8 cellular contexts compared by ENCODE assay signal in the genomic region with DNA sequence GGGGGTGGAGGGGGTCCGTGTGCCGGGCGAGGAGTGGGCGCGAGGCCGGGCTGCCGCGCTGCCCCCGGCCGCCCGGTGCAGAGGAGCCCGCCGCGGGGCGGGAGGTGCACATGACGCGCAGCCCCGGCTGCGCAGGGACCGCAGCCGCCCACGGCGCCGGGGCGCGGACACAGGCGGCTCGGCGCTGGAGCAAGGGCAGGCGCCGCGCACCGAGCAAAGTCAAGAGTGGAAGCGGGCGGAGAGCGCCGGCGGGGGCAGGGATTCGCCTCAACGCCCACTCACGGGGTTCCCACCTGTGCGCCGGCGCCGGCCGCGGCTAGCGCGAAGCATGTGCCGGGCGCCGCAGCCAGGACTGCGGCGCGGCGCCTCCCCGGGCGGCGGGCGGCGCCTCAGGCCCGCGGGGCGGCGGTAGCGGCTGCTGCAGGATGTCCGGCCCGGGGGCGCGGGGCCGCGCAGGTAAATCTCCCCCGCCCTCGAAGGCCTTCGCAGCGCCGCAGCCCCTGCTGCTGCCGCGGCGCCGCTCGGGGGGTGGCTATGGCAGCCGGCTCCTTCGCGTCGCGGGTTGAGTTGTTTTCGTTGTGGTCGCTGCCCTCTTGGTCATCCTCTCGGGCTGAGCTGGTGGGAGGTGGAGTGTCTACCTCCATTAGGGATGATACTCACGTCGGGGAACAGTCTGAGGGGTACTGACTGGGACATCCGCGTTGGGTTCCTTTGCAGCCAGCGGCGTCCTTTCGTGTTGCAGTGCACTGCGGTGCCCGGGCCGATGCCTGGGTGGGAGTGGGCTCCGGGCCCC.
A peak's percentile ranks its signal among the peaks of the same experiment; 100 is the strongest.
DNase-seq lines count a peak whose midpoint lies in the region; ATAC-seq, FAIRE-seq and TF ChIP-seq lines count a peak whose summit lies in the region.

No MANE protein-coding gene starts in this region.

- DNase-seq in MG63 (peak; percentile 16), GM12878 (ENCODE audit: low read depth, low spot score) (no peak), small intestine (no peak), GM19240 (ENCODE audit: insufficient read length, low spot score) (no peak), NCI-H187 treated with DMSO at 0.1 percent for 48 hours (lab: John Stamatoyannopoulos, UW) (no peak)

- RAD21 ChIA-PET in GM12878 (lab: Charles Lee; ENCODE audit: unreplicated experiment): interaction anchor here (1.0 to 1.2 kb wide), 2 partner anchors 291 to 376 kb away, joined by 3 read pairs; no protein-coding TSS in a partner anchor

- H3K9ac ChIP-seq in GM12878 (ENCODE audit: control insufficient read depth, insufficient read depth, low read length): no peak overlapping the region

- no peak for TF ChIP-seq RAD21 in GM12878 (IDR thresholded peaks at IDR 0.05; ENCODE audit: insufficient read depth, low read depth, low read length)

- BruUV-seq in GM12878 (replicated peaks; lab: Mats Ljungman, UMichigan): no TSS peak

- H4K20me1 ChIP-seq in GM12878 (ENCODE audit: control insufficient read depth, insufficient read depth): no peaks in the 10 kb centered on the region

- H3K27ac ChIP-seq in GM12878 (ENCODE audit: control insufficient read depth, insufficient read depth): no peak overlapping the region
- H3K27ac ChIP-seq in small intestine (ENCODE audit: low read depth in 1 of 2, low read length in 1 of 2): no peak overlapping the region

- WGBS in GM12878 (ENCODE audit: insufficient coverage, insufficient replicate concordance, low lambda C conversion rate, missing lambda C conversion rate): 14% methylated on average over 71 of the region's 101 CpGs
- WGBS in small intestine, 3 donors: 1 to 2% (median 2%) methylated on average over 67 to 101 of the region's 101 CpGs

- FAIRE-seq in GM12878 (lab: Jason Lieb, UNC) (no peak), small intestine (lab: Jason Lieb, UNC) (no peak)

- no peaks in the 10 kb centered on the region for H3K9me3 ChIP-seq in MG63
- H3K9me3 ChIP-seq in GM12878 (replicated peaks; ENCODE audit: control insufficient read depth, insufficient read depth, low read length): no peaks in the 10 kb centered on the region
- no peaks in the 10 kb centered on the region for H3K9me3 ChIP-seq in iPS-18c (ENCODE audit: control insufficient read depth, insufficient read depth, low read length)
- no peaks in the 10 kb centered on the region for H3K9me3 ChIP-seq in small intestine (ENCODE audit: control insufficient read depth, low read depth)

- no peak for TF ChIP-seq CTCF in GM12878 (IDR thresholded peaks at IDR 0.05 in 2 of 3, conservative IDR thresholded peaks at IDR 0.05 in 1 of 3; ENCODE audit: control insufficient read depth in 2 of 3, extremely low read depth in 1 of 3, insufficient read depth in 1 of 3, low read depth in 3 of 3, low read length in 3 of 3)

- no peak for TF ChIP-seq EP300 in GM12878 (IDR thresholded peaks at IDR 0.05; ENCODE audit: borderline replicate concordance in 1 of 2, control insufficient read depth in 1 of 2, low read depth in 2 of 2, low read length in 2 of 2)

- POLR2A ChIA-PET in GM12878 (lab: Charles Lee): interaction anchor here (0.6 to 1.2 kb wide), 3 partner anchors 12 to 620 kb away, joined by 3 to 5 read pairs (median 4); no protein-coding TSS in a partner anchor

- H3K79me2 ChIP-seq in GM12878 (ENCODE audit: control insufficient read depth, insufficient read depth, low read length): no peaks in the 10 kb centered on the region

- SMC1A ChIA-PET in GM12878 (lab: Charles Lee; ENCODE audit: uncharacterized antibody, unreplicated experiment): interaction anchor here (1.0 kb wide), 2 partner anchors 74 to 135 kb away, joined by 3 to 4 read pairs; no protein-coding TSS in a partner anchor

- H3K4me2 ChIP-seq in GM12878 (ENCODE audit: control insufficient read depth, insufficient read depth): no peak overlapping the region

- CTCF ChIA-PET in GM12878 (lab: Yijun Ruan, JAX): interaction anchor here (0.7 kb wide), 1 partner anchor 168 kb away, joined by 5 read pairs; no protein-coding TSS in a partner anchor

- H3K36me3 ChIP-seq in MG63: no peaks in the 10 kb centered on the region
- no peaks in the 10 kb centered on the region for H3K36me3 ChIP-seq in GM12878 (ENCODE audit: control insufficient read depth in 2 of 2, insufficient read depth in 2 of 2, low read length in 1 of 2)
- no peaks in the 10 kb centered on the region for H3K36me3 ChIP-seq in small intestine (ENCODE audit: control insufficient read depth in 2 of 2, insufficient read depth in 2 of 2, low read length in 2 of 2)

- peak overlapping the region; percentile 27 for H3K4me3 ChIP-seq in GM08714 (ENCODE audit: low read length)
- peak overlapping the region; percentile 29 for H3K4me3 ChIP-seq in MG63
- H3K4me3 ChIP-seq in GM12878: peak overlapping the region; percentile 57; the same call in 1 of the 2 replicates
- peak overlapping the region; percentile 66 for H3K4me3 ChIP-seq in iPS-18c (ENCODE audit: insufficient read depth, low read depth, low read length)
- H3K4me3 ChIP-seq in small intestine (ENCODE audit: low read depth in 1 of 2, low read length in 2 of 2): peak overlapping the region; percentile 4 to 50

- in situ Hi-C loops in GM12878 (cut with MboI): no loop called here

- no peak overlapping the region for H2AFZ ChIP-seq in GM12878 (ENCODE audit: control insufficient read depth, low read depth, low read length)

- no peak for TF ChIP-seq POLR2A in GM12878 (IDR thresholded peaks at IDR 0.05; ENCODE audit: low read depth, low read length)

- intact Hi-C loops in GM12878 (cut with micrococcal nuclease; ENCODE audit: unreplicated experiment): loop anchor here (10.0 kb wide), 1 partner anchor 369 kb away; no protein-coding TSS in a partner anchor

- no peaks in the 10 kb centered on the region for H3K4me1 ChIP-seq in GM12878 (ENCODE audit: control insufficient read depth, insufficient read depth, low read length)
- H3K4me1 ChIP-seq in small intestine (ENCODE audit: control insufficient read depth in 2 of 2, insufficient read depth in 1 of 2, low read depth in 1 of 2, low read length in 1 of 2): no peaks in the 10 kb centered on the region

- H3K27me3 ChIP-seq in MG63: peaks cover 18% of the 10 kb centered on the region
- H3K27me3 ChIP-seq in GM12878 (replicated peaks in 1 of 2; ENCODE audit: control insufficient read depth in 2 of 2, insufficient read depth in 2 of 2, low read length in 1 of 2): no peaks in the 10 kb centered on the region
- H3K27me3 ChIP-seq in small intestine (ENCODE audit: control insufficient read depth in 2 of 2, insufficient read depth in 2 of 2, low read length in 2 of 2): peaks cover 9 to 10% of the 10 kb centered on the region in 2 donors

- peak; percentile 62 for ATAC-seq in GM21528 (IDR thresholded peaks at IDR 0.05; ENCODE audit: low FRiP score, unreplicated experiment)
- ATAC-seq in GM12878: peak; percentile 77

TF ChIP-seq in GM12878, 131 proteins besides CTCF, POLR2A, EP300 and RAD21 (continues in another document):
- no peak for TF ChIP-seq ASH2L (IDR thresholded peaks at IDR 0.05; ENCODE audit: borderline replicate concordance, low read depth)
- TF ChIP-seq SMAD5 (IDR thresholded peaks at IDR 0.05; ENCODE audit: low read depth): no peak
- TF ChIP-seq EGR1 (IDR thresholded peaks at IDR 0.05; ENCODE audit: borderline replicate concordance in 1 of 2, low read depth in 2 of 2, low read length in 2 of 2): peak in 1 of 2 experiments; percentile 72; a peak in 1 of 3 replicates
- TF ChIP-seq, protein P1, sequence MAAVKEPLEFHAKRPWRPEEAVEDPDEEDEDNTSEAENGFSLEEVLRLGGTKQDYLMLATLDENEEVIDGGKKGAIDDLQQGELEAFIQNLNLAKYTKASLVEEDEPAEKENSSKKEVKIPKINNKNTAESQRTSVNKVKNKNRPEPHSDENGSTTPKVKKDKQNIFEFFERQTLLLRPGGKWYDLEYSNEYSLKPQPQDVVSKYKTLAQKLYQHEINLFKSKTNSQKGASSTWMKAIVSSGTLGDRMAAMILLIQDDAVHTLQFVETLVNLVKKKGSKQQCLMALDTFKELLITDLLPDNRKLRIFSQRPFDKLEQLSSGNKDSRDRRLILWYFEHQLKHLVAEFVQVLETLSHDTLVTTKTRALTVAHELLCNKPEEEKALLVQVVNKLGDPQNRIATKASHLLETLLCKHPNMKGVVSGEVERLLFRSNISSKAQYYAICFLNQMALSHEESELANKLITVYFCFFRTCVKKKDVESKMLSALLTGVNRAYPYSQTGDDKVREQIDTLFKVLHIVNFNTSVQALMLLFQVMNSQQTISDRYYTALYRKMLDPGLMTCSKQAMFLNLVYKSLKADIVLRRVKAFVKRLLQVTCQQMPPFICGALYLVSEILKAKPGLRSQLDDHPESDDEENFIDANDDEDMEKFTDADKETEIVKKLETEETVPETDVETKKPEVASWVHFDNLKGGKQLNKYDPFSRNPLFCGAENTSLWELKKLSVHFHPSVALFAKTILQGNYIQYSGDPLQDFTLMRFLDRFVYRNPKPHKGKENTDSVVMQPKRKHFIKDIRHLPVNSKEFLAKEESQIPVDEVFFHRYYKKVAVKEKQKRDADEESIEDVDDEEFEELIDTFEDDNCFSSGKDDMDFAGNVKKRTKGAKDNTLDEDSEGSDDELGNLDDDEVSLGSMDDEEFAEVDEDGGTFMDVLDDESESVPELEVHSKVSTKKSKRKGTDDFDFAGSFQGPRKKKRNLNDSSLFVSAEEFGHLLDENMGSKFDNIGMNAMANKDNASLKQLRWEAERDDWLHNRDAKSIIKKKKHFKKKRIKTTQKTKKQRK (IDR thresholded peaks at IDR 0.05; ENCODE audit: low read depth, low read length): no peak
- TF ChIP-seq, protein P2, sequence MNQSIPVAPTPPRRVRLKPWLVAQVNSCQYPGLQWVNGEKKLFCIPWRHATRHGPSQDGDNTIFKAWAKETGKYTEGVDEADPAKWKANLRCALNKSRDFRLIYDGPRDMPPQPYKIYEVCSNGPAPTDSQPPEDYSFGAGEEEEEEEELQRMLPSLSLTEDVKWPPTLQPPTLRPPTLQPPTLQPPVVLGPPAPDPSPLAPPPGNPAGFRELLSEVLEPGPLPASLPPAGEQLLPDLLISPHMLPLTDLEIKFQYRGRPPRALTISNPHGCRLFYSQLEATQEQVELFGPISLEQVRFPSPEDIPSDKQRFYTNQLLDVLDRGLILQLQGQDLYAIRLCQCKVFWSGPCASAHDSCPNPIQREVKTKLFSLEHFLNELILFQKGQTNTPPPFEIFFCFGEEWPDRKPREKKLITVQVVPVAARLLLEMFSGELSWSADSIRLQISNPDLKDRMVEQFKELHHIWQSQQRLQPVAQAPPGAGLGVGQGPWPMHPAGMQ (IDR thresholded peaks at IDR 0.05; ENCODE audit: borderline replicate concordance): no peak
- no peak for TF ChIP-seq NBN (IDR thresholded peaks at IDR 0.05)
- no peak for TF ChIP-seq JUND (IDR thresholded peaks at IDR 0.05; ENCODE audit: low read depth, low read length)
- TF ChIP-seq, protein P3, sequence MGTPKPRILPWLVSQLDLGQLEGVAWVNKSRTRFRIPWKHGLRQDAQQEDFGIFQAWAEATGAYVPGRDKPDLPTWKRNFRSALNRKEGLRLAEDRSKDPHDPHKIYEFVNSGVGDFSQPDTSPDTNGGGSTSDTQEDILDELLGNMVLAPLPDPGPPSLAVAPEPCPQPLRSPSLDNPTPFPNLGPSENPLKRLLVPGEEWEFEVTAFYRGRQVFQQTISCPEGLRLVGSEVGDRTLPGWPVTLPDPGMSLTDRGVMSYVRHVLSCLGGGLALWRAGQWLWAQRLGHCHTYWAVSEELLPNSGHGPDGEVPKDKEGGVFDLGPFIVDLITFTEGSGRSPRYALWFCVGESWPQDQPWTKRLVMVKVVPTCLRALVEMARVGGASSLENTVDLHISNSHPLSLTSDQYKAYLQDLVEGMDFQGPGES (IDR thresholded peaks at IDR 0.05): no peak
